Comparison of ENCODE assay signal across 1 cellular context in the genomic region with DNA sequence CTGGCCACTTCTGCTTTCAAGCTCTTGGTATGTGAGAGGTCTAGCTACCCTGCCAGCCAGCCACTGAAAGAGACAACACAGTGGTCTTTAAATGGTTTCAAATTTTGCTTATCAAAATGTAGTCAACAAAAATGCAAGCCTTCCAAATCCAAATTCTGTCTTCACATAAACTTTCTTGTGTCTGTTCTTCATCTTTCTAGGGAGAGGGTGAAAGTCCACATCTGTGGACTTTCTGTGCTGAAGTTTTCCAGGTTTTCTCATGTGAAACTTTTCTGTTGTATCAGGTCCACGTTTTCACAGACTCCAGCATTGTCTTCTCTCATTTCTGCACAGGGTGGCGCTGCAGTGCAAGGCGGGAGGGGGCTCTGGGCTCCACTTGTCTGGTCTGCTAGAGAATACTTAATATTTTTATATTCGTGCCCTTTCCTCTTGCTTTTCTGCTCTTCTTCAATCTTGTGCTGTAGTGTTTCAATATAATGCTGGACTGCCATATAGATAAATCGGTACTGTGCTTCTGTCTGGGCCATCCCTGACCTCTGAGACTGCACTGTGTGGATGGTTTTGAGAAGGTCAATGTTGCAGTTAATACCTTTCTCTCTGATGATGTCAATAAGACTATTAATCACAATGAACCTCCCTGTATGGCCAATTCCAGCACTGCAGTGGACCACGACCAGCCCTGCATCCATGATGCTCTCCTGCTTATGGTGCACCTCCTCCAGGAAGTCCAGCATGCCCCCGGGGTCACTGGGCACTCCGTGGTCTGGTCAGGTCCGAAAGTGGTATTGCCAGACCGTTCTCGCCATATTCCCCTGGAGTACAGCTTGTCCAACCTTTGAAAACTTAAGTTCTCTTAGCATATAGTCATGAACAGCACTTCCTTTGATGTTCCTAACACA.
TF ChIP-seq lines count a peak whose summit lies in the region.

No MANE protein-coding gene starts in this region.

TF ChIP-seq in HepG2, 621 proteins besides CTCF, POLR2A, EP300 and RAD21 (continued from another document and continues in another):
- TF ChIP-seq HNF1A (IDR thresholded peaks at IDR 0.05; ENCODE audit: low read depth) (no peak), HNF1A (CRISPR knock-in tag; IDR thresholded peaks at IDR 0.05; ENCODE audit: borderline replicate concordance) (no peak), ZFP37 (CRISPR knock-in tag; IDR thresholded peaks at IDR 0.05; ENCODE audit: borderline replicate concordance) (no peak; the same call in 1 of the 2 replicates), TARDBP (CRISPR knock-in tag; IDR thresholded peaks at IDR 0.05) (no peak), SRF (IDR thresholded peaks at IDR 0.05; ENCODE audit: low read depth, low read length) (peak; percentile 73), SAP130 (CRISPR knock-in tag; IDR thresholded peaks at IDR 0.05; ENCODE audit: low read depth) (peak; percentile 40), ZNF276 (CRISPR knock-in tag; IDR thresholded peaks at IDR 0.05; ENCODE audit: low read depth) (0 out of 2 replicates have a peak, but pooled peaks have one; percentile 27), CBX5 (CRISPR knock-in tag; IDR thresholded peaks at IDR 0.05; ENCODE audit: borderline replicate concordance) (peak; percentile 46; the same call in 1 of the 2 replicates), ZBTB38 (CRISPR knock-in tag; IDR thresholded peaks at IDR 0.05) (0 out of 2 replicates have a peak, but pooled peaks have one; percentile 4), NCOA1 (CRISPR knock-in tag; IDR thresholded peaks at IDR 0.05) (peak; percentile 58; the same call in 1 of the 2 replicates), ZNF816 (CRISPR knock-in tag; IDR thresholded peaks at IDR 0.05; ENCODE audit: borderline replicate concordance) (0 out of 2 replicates have a peak, but pooled peaks have one; percentile 42), ZNF317 (CRISPR knock-in tag; IDR thresholded peaks at IDR 0.05) (no peak), TFDP2 (CRISPR knock-in tag; IDR thresholded peaks at IDR 0.05) (peak; percentile 38; the same call in 1 of the 2 replicates), ZNF713 (CRISPR knock-in tag; IDR thresholded peaks at IDR 0.05) (no peak), CAMTA2 (CRISPR knock-in tag; IDR thresholded peaks at IDR 0.05; ENCODE audit: borderline replicate concordance) (no peak), ZZZ3 (CRISPR knock-in tag; IDR thresholded peaks at IDR 0.05; ENCODE audit: borderline replicate concordance) (no peak), ZNF557 (CRISPR knock-in tag; IDR thresholded peaks at IDR 0.05) (0 out of 2 replicates have a peak, but pooled peaks have one; percentile 71), LBX2 (CRISPR knock-in tag; IDR thresholded peaks at IDR 0.05; ENCODE audit: borderline replicate concordance) (no peak), GABPA (IDR thresholded peaks at IDR 0.05; ENCODE audit: low read depth, low read length) (no peak), GABPA (CRISPR knock-in tag; IDR thresholded peaks at IDR 0.05; ENCODE audit: low read depth) (0 out of 2 replicates have a peak, but pooled peaks have one; percentile 8), HMGXB3 (CRISPR knock-in tag; IDR thresholded peaks at IDR 0.05; ENCODE audit: borderline replicate concordance) (0 out of 2 replicates have a peak, but pooled peaks have one; percentile 47), SOX6 (IDR thresholded peaks at IDR 0.05) (no peak), SOX6 (CRISPR knock-in tag; IDR thresholded peaks at IDR 0.05) (peak; percentile 23; the same call in 1 of the 2 replicates), GFI1 (CRISPR knock-in tag; IDR thresholded peaks at IDR 0.05; ENCODE audit: borderline replicate concordance) (no peak), JDP2 (CRISPR knock-in tag; IDR thresholded peaks at IDR 0.05; ENCODE audit: borderline replicate concordance) (no peak), SMC3 (IDR thresholded peaks at IDR 0.05; ENCODE audit: low read length) (peak; percentile 100), HES4 (CRISPR knock-in tag; IDR thresholded peaks at IDR 0.05; ENCODE audit: borderline replicate concordance) (no peak), ZNF598 (CRISPR knock-in tag; IDR thresholded peaks at IDR 0.05; ENCODE audit: borderline replicate concordance) (no peak), NFRKB (IDR thresholded peaks at IDR 0.05) (no peak), ZNF205 (CRISPR knock-in tag; IDR thresholded peaks at IDR 0.05) (no peak), RXRB (CRISPR knock-in tag; IDR thresholded peaks at IDR 0.05; ENCODE audit: borderline replicate concordance) (peak; percentile 63; the same call in 1 of the 2 replicates), BRCA1 (CRISPR knock-in tag; IDR thresholded peaks at IDR 0.05) (peak; percentile 84), ZNF33A (CRISPR knock-in tag; IDR thresholded peaks at IDR 0.05; ENCODE audit: borderline replicate concordance) (peak; percentile 34; the same call in 1 of the 2 replicates)
- TF ChIP-seq, protein P1, sequence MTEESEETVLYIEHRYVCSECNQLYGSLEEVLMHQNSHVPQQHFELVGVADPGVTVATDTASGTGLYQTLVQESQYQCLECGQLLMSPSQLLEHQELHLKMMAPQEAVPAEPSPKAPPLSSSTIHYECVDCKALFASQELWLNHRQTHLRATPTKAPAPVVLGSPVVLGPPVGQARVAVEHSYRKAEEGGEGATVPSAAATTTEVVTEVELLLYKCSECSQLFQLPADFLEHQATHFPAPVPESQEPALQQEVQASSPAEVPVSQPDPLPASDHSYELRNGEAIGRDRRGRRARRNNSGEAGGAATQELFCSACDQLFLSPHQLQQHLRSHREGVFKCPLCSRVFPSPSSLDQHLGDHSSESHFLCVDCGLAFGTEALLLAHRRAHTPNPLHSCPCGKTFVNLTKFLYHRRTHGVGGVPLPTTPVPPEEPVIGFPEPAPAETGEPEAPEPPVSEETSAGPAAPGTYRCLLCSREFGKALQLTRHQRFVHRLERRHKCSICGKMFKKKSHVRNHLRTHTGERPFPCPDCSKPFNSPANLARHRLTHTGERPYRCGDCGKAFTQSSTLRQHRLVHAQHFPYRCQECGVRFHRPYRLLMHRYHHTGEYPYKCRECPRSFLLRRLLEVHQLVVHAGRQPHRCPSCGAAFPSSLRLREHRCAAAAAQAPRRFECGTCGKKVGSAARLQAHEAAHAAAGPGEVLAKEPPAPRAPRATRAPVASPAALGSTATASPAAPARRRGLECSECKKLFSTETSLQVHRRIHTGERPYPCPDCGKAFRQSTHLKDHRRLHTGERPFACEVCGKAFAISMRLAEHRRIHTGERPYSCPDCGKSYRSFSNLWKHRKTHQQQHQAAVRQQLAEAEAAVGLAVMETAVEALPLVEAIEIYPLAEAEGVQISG (CRISPR knock-in tag; IDR thresholded peaks at IDR 0.05): 0 out of 2 replicates have a peak, but pooled peaks have one; percentile 6
- TF ChIP-seq, protein P2, sequence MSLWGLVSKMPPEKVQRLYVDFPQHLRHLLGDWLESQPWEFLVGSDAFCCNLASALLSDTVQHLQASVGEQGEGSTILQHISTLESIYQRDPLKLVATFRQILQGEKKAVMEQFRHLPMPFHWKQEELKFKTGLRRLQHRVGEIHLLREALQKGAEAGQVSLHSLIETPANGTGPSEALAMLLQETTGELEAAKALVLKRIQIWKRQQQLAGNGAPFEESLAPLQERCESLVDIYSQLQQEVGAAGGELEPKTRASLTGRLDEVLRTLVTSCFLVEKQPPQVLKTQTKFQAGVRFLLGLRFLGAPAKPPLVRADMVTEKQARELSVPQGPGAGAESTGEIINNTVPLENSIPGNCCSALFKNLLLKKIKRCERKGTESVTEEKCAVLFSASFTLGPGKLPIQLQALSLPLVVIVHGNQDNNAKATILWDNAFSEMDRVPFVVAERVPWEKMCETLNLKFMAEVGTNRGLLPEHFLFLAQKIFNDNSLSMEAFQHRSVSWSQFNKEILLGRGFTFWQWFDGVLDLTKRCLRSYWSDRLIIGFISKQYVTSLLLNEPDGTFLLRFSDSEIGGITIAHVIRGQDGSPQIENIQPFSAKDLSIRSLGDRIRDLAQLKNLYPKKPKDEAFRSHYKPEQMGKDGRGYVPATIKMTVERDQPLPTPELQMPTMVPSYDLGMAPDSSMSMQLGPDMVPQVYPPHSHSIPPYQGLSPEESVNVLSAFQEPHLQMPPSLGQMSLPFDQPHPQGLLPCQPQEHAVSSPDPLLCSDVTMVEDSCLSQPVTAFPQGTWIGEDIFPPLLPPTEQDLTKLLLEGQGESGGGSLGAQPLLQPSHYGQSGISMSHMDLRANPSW (CRISPR knock-in tag; IDR thresholded peaks at IDR 0.05; ENCODE audit: borderline replicate concordance): 0 out of 2 replicates have a peak, but pooled peaks have one; percentile 22
